ENCODE assay signal across 8 cellular contexts in genomic region chr9:133238272-133238850, GRCh38. TPM values are rescaled to one million over a fixed set of nuclear protein-coding genes. Genes with fewer than 3 reads are reported as not detected.
DNase-seq lines count a peak whose midpoint lies in the region; ATAC-seq and TF ChIP-seq lines count a peak whose summit lies in the region.

No MANE protein-coding gene starts in this region.

- peak; percentile 41 for ATAC-seq in CD4-positive, alpha-beta T cell (ENCODE audit: poor library complexity)
- ATAC-seq in central memory CD8-positive, alpha-beta T cell (replicated peaks; ENCODE audit: extremely low read depth, poor library complexity, severe bottlenecking) = peak; percentile 58

- H3K36me3 Mint-ChIP-seq in CD4-positive, alpha-beta T cell (ENCODE audit: low read depth) = no peaks in the 10 kb centered on the region
- H3K36me3 Mint-ChIP-seq in central memory CD8-positive, alpha-beta T cell (ENCODE audit: insufficient read depth) = no peaks in the 10 kb centered on the region

- H3K4me3 Mint-ChIP-seq in CD4-positive, alpha-beta T cell = no peak overlapping the region
- peak overlapping the region; percentile 34 for H3K4me3 Mint-ChIP-seq in central memory CD8-positive, alpha-beta T cell

- H3K9me3 Mint-ChIP-seq in CD4-positive, alpha-beta T cell = no peaks in the 10 kb centered on the region
- no peaks in the 10 kb centered on the region for H3K9me3 Mint-ChIP-seq in central memory CD8-positive, alpha-beta T cell

- no peak overlapping the region for H3K27ac ChIP-seq in CD4-positive, alpha-beta T cell (ENCODE audit: low read depth, low read length)

- H3K27ac Mint-ChIP-seq in CD4-positive, alpha-beta T cell = no peak overlapping the region
- H3K27ac Mint-ChIP-seq in central memory CD8-positive, alpha-beta T cell (ENCODE audit: low read depth) = no peak overlapping the region

- peak in 6 of 10 experiments; percentile 9 to 41 (median 19) for DNase-seq in CD4-positive, alpha-beta T cell
- DNase-seq in SW480 (ENCODE audit: low spot score) = peak; percentile 85
- DNase-seq in central memory CD8-positive, alpha-beta T cell (ENCODE audit: low spot score in 2 of 2) = no peak
- DNase-seq in islet precursor cell = peak; percentile 98
- DNase-seq in stimulated activated CD4-positive, alpha-beta T cell treated with anti-CD3 and anti-CD28 coated beads, Interleukin-12 subunit alpha, Interleukin-12 subunit beta, amount 100 ng/mL, for 48 hours (ENCODE audit: low read depth in 2 of 3, low spot score in 1 of 3) = peak; percentile 12 to 30 (median 12)
- no peak for DNase-seq in GOT3 (lab: John Stamatoyannopoulos, UW)
- DNase-seq in cerebellum (ENCODE audit: low spot score) = no peak
- DNase-seq in NCI-H187 (lab: John Stamatoyannopoulos, UW) = no peak

- CTCF ChIA-PET in CD4-positive, alpha-beta T cell (lab: Charles Lee) = interaction anchor here (0.6 to 1.3 kb wide), 4 partner anchors 8 to 38 kb away, joined by 3 to 5 read pairs (median 3); no protein-coding TSS in a partner anchor

- TF ChIP-seq CTCF in CD4-positive, alpha-beta T cell (IDR thresholded peaks at IDR 0.05) = no peak

- intact Hi-C loops in CD4-positive, alpha-beta T cell (cut with DNase I, micrococcal nuclease) = loop anchor here in 1 of 2 experiments (2.0 kb wide), 1 partner anchor 166 kb away; no protein-coding TSS in a partner anchor

- peaks cover 10% of the 10 kb centered on the region for H3K4me1 Mint-ChIP-seq in CD4-positive, alpha-beta T cell (ENCODE audit: low read depth)
- H3K4me1 Mint-ChIP-seq in central memory CD8-positive, alpha-beta T cell = peaks cover 14% of the 10 kb centered on the region

- POLR2A ChIA-PET in CD4-positive, alpha-beta T cell (lab: Charles Lee) = no interaction called here

- no peaks in the 10 kb centered on the region for H3K9me3 ChIP-seq in CD4-positive, alpha-beta T cell (ENCODE audit: control insufficient read depth, low read length)

- H3K27me3 ChIP-seq in CD4-positive, alpha-beta T cell (ENCODE audit: control insufficient read depth, insufficient read depth, low read length) = peaks cover 4% of the 10 kb centered on the region

- H3K27me3 Mint-ChIP-seq in CD4-positive, alpha-beta T cell = peaks cover 28% of the 10 kb centered on the region
- peaks cover 59% of the 10 kb centered on the region for H3K27me3 Mint-ChIP-seq in central memory CD8-positive, alpha-beta T cell

RNA-seq across cellular contexts. Expression of gene OBP2B, which starts 29.3 kb away (rescaled TPM):
- not detected for total RNA-seq in CD4-positive, alpha-beta T cell
- not detected for total RNA-seq in cerebellum

RNA-seq across cellular contexts. Expression of gene ABO, which starts 36.6 kb away (rescaled TPM):
- under 1 TPM; 0.19 to 0.31 TPM for total RNA-seq in CD4-positive, alpha-beta T cell
- 0.27 TPM for total RNA-seq in cerebellum

Comparison
In these comparisons a context has a peak if more than half of its experiments do, and no peak if none do; other contexts are left out.
1. DNase-seq: peak in CD4-positive, alpha-beta T cell (6 of 10), SW480 (single experiment), islet precursor cell (single experiment) and stimulated activated CD4-positive, alpha-beta T cell treated with anti-CD3 and anti-CD28 coated beads, Interleukin-12 subunit alpha, Interleukin-12 subunit beta, amount 100 ng/mL, for 48 hours (3 of 3); none in central memory CD8-positive, alpha-beta T cell (0 of 2), GOT3 (single experiment), cerebellum (single experiment) and NCI-H187 (0 of 2).